ENCODE assay signal across 8 cellular contexts in genomic region chrX:54042609-54043010, GRCh38. TPM values are rescaled to one million over a fixed set of nuclear protein-coding genes. Genes with fewer than 3 reads are reported as not detected.
A peak's percentile ranks its signal among the peaks of the same experiment; 100 is the strongest.
DNase-seq lines count a peak whose midpoint lies in the region; ATAC-seq and TF ChIP-seq lines count a peak whose summit lies in the region.

No MANE protein-coding gene starts in this region.

- H3K9me3 ChIP-seq in OCI-LY1 (ENCODE audit: low read length), result no peaks in the 10 kb centered on the region
- H3K9me3 ChIP-seq in neuron (ENCODE audit: low read length), result no peaks in the 10 kb centered on the region

- peak overlapping the region; percentile 97 for H3K9ac ChIP-seq in OCI-LY1 (ENCODE audit: low read length)

- peaks cover 21% of the 10 kb centered on the region for H3K4me1 Mint-ChIP-seq in activated T-cell treated with anti-CD3 and anti-CD28 coated beads, Interleukin-2, amount 50 U/mL, for 72 hours (ENCODE audit: low read depth)
- H3K4me1 Mint-ChIP-seq in type B pancreatic cell (ENCODE audit: unreplicated experiment), result peaks cover 10% of the 10 kb centered on the region

- H3K4me1 ChIP-seq in OCI-LY1 (ENCODE audit: insufficient read depth, low read length, severe bottlenecking) (peaks cover 17% of the 10 kb centered on the region), neuron (ENCODE audit: insufficient read depth, low read length) (peaks cover 4% of the 10 kb centered on the region)

- H3K9me2 ChIP-seq in OCI-LY1 (ENCODE audit: low read depth, low read length), result no peaks in the 10 kb centered on the region

- ATAC-seq in activated T-cell treated with anti-CD3 and anti-CD28 coated beads, Interleukin-2, amount 50 U/mL, for 72 hours (replicated peaks in 1 of 2), result peak in 1 of 2 donors; percentile 20
- ATAC-seq in GM21423 (IDR thresholded peaks at IDR 0.05; ENCODE audit: unreplicated experiment), result no peak

- no peaks in the 10 kb centered on the region for H3K9me3 Mint-ChIP-seq in activated T-cell treated with anti-CD3 and anti-CD28 coated beads, Interleukin-2, amount 50 U/mL, for 72 hours
- no peaks in the 10 kb centered on the region for H3K9me3 Mint-ChIP-seq in type B pancreatic cell

- H3K27ac Mint-ChIP-seq in activated T-cell treated with anti-CD3 and anti-CD28 coated beads, Interleukin-2, amount 50 U/mL, for 72 hours, result peak overlapping the region; percentile 95
- H3K27ac Mint-ChIP-seq in type B pancreatic cell, result peak overlapping the region; percentile 99

- H3K4me2 ChIP-seq in OCI-LY1 (ENCODE audit: low read length), result peak overlapping the region; percentile 97

- peak overlapping the region; percentile 86 to 99 for H3K4me3 Mint-ChIP-seq in activated T-cell treated with anti-CD3 and anti-CD28 coated beads, Interleukin-2, amount 50 U/mL, for 72 hours
- peak overlapping the region; percentile 97 for H3K4me3 Mint-ChIP-seq in type B pancreatic cell

- H3K4me3 ChIP-seq in OCI-LY1 (ENCODE audit: low read depth, low read length, poor library complexity, severe bottlenecking), result peak overlapping the region; percentile 97
- H3K4me3 ChIP-seq in fibroblast of pulmonary artery (replicated peaks; ENCODE audit: low read depth, low read length), result peak overlapping the region; percentile 76
- peak overlapping the region; percentile 91 for H3K4me3 ChIP-seq in neuron (ENCODE audit: low read length)

- H3K36me3 Mint-ChIP-seq in activated T-cell treated with anti-CD3 and anti-CD28 coated beads, Interleukin-2, amount 50 U/mL, for 72 hours (ENCODE audit: insufficient read depth in 2 of 2), result peaks cover 6 to 9% of the 10 kb centered on the region in 2 donors
- H3K36me3 Mint-ChIP-seq in type B pancreatic cell, result no peaks in the 10 kb centered on the region

- TF ChIP-seq CTCF in OCI-LY1 (IDR thresholded peaks at IDR 0.05; ENCODE audit: low read length), result peak; percentile 6; the same call in 1 of the 2 replicates
- peak; percentile 22 for TF ChIP-seq CTCF in fibroblast of pulmonary artery (IDR thresholded peaks at IDR 0.05; ENCODE audit: low read length, missing control alignments)
- TF ChIP-seq CTCF in type B pancreatic cell (conservative IDR thresholded peaks at IDR 0.05), result peak; percentile 48

- H3K27me3 ChIP-seq in OCI-LY1 (ENCODE audit: insufficient read depth, low read length) (no peaks in the 10 kb centered on the region), neuron (ENCODE audit: insufficient read depth, low read length) (no peaks in the 10 kb centered on the region)

- H2AFZ ChIP-seq in OCI-LY1 (ENCODE audit: low read length) (no peak overlapping the region), neuron (ENCODE audit: low read depth, low read length) (no peak overlapping the region)

- peak; percentile 78 for DNase-seq in AG20443 (ENCODE audit: low spot score)
- peak; percentile 18 for DNase-seq in H4 (ENCODE audit: low spot score)
- DNase-seq in activated T-cell treated with anti-CD3 and anti-CD28 coated beads, Interleukin-2, amount 50 U/mL, for 72 hours, result peak; percentile 49 to 58
- peak; percentile 58 for DNase-seq in fibroblast of pulmonary artery (ENCODE audit: low read depth)
- DNase-seq in type B pancreatic cell (ENCODE audit: extremely low spot score, unreplicated experiment), result no peak

- H3K36me3 ChIP-seq in OCI-LY1 (ENCODE audit: insufficient read depth, low read length) (peaks cover 25% of the 10 kb centered on the region), neuron (ENCODE audit: insufficient read depth, low read length) (peaks cover 16% of the 10 kb centered on the region)

- H3F3A ChIP-seq in OCI-LY1 (ENCODE audit: insufficient read depth, low read length), result no peaks in the 10 kb centered on the region

- H3K27me3 Mint-ChIP-seq in activated T-cell treated with anti-CD3 and anti-CD28 coated beads, Interleukin-2, amount 50 U/mL, for 72 hours (ENCODE audit: low read depth), result no peaks in the 10 kb centered on the region
- H3K27me3 Mint-ChIP-seq in type B pancreatic cell, result no peaks in the 10 kb centered on the region

- H3K79me2 ChIP-seq in OCI-LY1 (ENCODE audit: insufficient read depth, low read length), result peaks cover 8% of the 10 kb centered on the region; the same call in 1 of the 2 replicates

- H3K27ac ChIP-seq in OCI-LY1 (ENCODE audit: low read depth, low read length, poor library complexity, severe bottlenecking), result peak overlapping the region; percentile 21

- H4K20me1 ChIP-seq in OCI-LY1 (ENCODE audit: insufficient read depth, low read length), result no peaks in the 10 kb centered on the region

RNA-seq across cellular contexts. Expression of gene PHF8, which starts 1.7 kb away (rescaled TPM):
- 7.6 and 10.6 TPM in 2 replicates for total RNA-seq in H4 (2014; rRNA removed; shearing (Covaris generic))
- total RNA-seq in activated T-cell treated with anti-CD3 and anti-CD28 coated beads, Interleukin-2, amount 50 U/mL, for 72 hours, result 10 to 100 TPM; 53.6 to 59.7 TPM
- 36.0 and 37.9 TPM in 2 replicates for total RNA-seq in type B pancreatic cell (ENCODE audit: low replicate concordance)
